In the genomic region with DNA sequence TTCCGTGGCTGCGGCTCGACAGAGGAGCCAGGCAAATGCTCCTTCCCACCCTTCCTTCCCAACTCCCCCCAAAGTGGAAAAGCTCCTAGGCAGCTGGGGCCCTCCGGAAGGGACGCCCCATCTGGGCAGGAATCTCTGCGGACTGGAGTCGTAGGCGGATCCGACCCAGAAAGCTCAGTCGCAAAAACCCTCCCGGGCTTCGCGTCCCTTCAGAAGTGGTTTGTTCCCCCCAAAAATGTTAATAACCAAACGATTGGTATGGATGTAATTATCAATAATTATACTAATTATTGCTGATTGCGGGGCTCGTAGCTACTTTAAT, we compare ENCODE assay signal across 8 cellular contexts. TPM values are rescaled to one million over a fixed set of nuclear protein-coding genes. Genes with fewer than 3 reads are reported as not detected.
DNase-seq lines count a peak whose midpoint lies in the region; ATAC-seq, FAIRE-seq and TF ChIP-seq lines count a peak whose summit lies in the region.

No MANE protein-coding gene starts in this region.

- H3K36me3 ChIP-seq in KMS-11 (ENCODE audit: insufficient read depth): no peaks in the 10 kb centered on the region
- no peaks in the 10 kb centered on the region for H3K36me3 ChIP-seq in small intestine (ENCODE audit: control insufficient read depth in 2 of 2, insufficient read depth in 2 of 2, low read length in 2 of 2)

- H3K36me3 Mint-ChIP-seq in CD14-positive monocyte: peaks cover 9% of the 10 kb centered on the region in 2 donors
- H3K36me3 Mint-ChIP-seq in effector memory CD8-positive, alpha-beta T cell (ENCODE audit: insufficient read depth): peaks cover 23% of the 10 kb centered on the region
- H3K36me3 Mint-ChIP-seq in neural crest cell (ENCODE audit: low read depth): peaks cover 2% of the 10 kb centered on the region

- peak overlapping the region; percentile 79 to 92 for H3K4me3 Mint-ChIP-seq in CD14-positive monocyte
- peak overlapping the region; percentile 87 to 88 for H3K4me3 Mint-ChIP-seq in effector memory CD8-positive, alpha-beta T cell
- H3K4me3 Mint-ChIP-seq in neural crest cell: peak overlapping the region; percentile 85

- 2 to 5% (median 2%) methylated on average over 16 of the region's 16 CpGs for WGBS in small intestine, 3 donors

- H3K4me1 ChIP-seq in KMS-11 (ENCODE audit: low read depth, poor library complexity, severe bottlenecking) (peaks cover 19% of the 10 kb centered on the region), small intestine (ENCODE audit: control insufficient read depth in 2 of 2, insufficient read depth in 1 of 2, low read depth in 1 of 2, low read length in 1 of 2) (peaks cover 2 to 7% of the 10 kb centered on the region in 2 donors), foreskin keratinocyte (peaks cover 7% of the 10 kb centered on the region)

- peak overlapping the region; percentile 32; the same call in 1 of the 2 replicates for H2AFZ ChIP-seq in KMS-11 (ENCODE audit: low read depth)

- ATAC-seq in effector memory CD8-positive, alpha-beta T cell (replicated peaks): no peak
- ATAC-seq in GM18502 (IDR thresholded peaks at IDR 0.05; ENCODE audit: poor library complexity, unreplicated experiment): no peak
- ATAC-seq in foreskin keratinocyte: no peak

- peaks cover 51 to 67% (median 59%) of the 10 kb centered on the region in 3 donors for H3K27me3 Mint-ChIP-seq in CD14-positive monocyte (ENCODE audit: low read depth in 3 of 3)
- peaks cover 45 to 58% of the 10 kb centered on the region in 2 donors for H3K27me3 Mint-ChIP-seq in effector memory CD8-positive, alpha-beta T cell
- H3K27me3 Mint-ChIP-seq in neural crest cell (ENCODE audit: low read depth): peaks cover 90% of the 10 kb centered on the region

- H3K4me1 Mint-ChIP-seq in CD14-positive monocyte (peaks cover 65% of the 10 kb centered on the region), neural crest cell (peaks cover 36% of the 10 kb centered on the region)
- peaks cover 37 to 40% of the 10 kb centered on the region in 2 donors for H3K4me1 Mint-ChIP-seq in effector memory CD8-positive, alpha-beta T cell (ENCODE audit: low read depth in 2 of 2)

- H3K9me3 Mint-ChIP-seq in CD14-positive monocyte (peaks cover 0 to 20% (median 10%) of the 10 kb centered on the region in 7 donors), neural crest cell (no peaks in the 10 kb centered on the region)
- H3K9me3 Mint-ChIP-seq in effector memory CD8-positive, alpha-beta T cell: no peaks in the 10 kb centered on the region

- no peak overlapping the region for H3K9ac ChIP-seq in KMS-11

- FAIRE-seq in small intestine (lab: Jason Lieb, UNC): no peak

- intact Hi-C loops in CD14-positive monocyte (cut with micrococcal nuclease): loop anchor here (10.0 kb wide), 1 partner anchor 311 kb away; a partner anchor contains a TSS

- no peaks in the 10 kb centered on the region for H4K20me1 ChIP-seq in KMS-11 (ENCODE audit: insufficient read depth)

- H3K27ac Mint-ChIP-seq in CD14-positive monocyte (no peak overlapping the region), neural crest cell (ENCODE audit: unreplicated experiment) (no peak overlapping the region)
- H3K27ac Mint-ChIP-seq in effector memory CD8-positive, alpha-beta T cell: peak overlapping the region; percentile 49 to 57

- no peaks in the 10 kb centered on the region for H3K9me3 ChIP-seq in small intestine (ENCODE audit: control insufficient read depth, low read depth)

- H3K27me3 ChIP-seq in KMS-11 (ENCODE audit: insufficient read depth, low read depth) (no peaks in the 10 kb centered on the region; the same call in 1 of the 2 replicates), small intestine (ENCODE audit: control insufficient read depth in 2 of 2, insufficient read depth in 2 of 2, low read length in 2 of 2) (peaks cover 5 to 28% of the 10 kb centered on the region in 2 donors), foreskin keratinocyte (peaks cover 73% of the 10 kb centered on the region)

- H3K79me2 ChIP-seq in KMS-11 (ENCODE audit: insufficient read depth, low read depth): no peaks in the 10 kb centered on the region

- TF ChIP-seq CTCF in CD14-positive monocyte (IDR thresholded peaks at IDR 0.05): no peak
- no peak for TF ChIP-seq CTCF in KMS-11 (conservative IDR thresholded peaks at IDR 0.05; ENCODE audit: low read depth, low read length)
- no peak for TF ChIP-seq CTCF in neural crest cell (conservative IDR thresholded peaks at IDR 0.05)
- TF ChIP-seq CTCF in foreskin keratinocyte (conservative IDR thresholded peaks at IDR 0.05): no peak

- H3K4me3 ChIP-seq in KMS-11 (IDR thresholded peaks at IDR 0.05; ENCODE audit: insufficient read depth, low read depth, low read length) (no peak overlapping the region), small intestine (ENCODE audit: low read depth in 1 of 2, low read length in 2 of 2) (peak overlapping the region in 1 of 2 donors; percentile 40)

- H3K27ac ChIP-seq in KMS-11: no peak overlapping the region
- H3K27ac ChIP-seq in small intestine (ENCODE audit: low read depth in 1 of 2, low read length in 1 of 2): no peak overlapping the region
- H3K27ac ChIP-seq in foreskin keratinocyte: no peak overlapping the region

- peak overlapping the region; percentile 5; the same call in 1 of the 2 replicates for H3K4me2 ChIP-seq in KMS-11

- DNase-seq in CD14-positive monocyte (ENCODE audit: low spot score) (no peak), neural crest cell (ENCODE audit: low read depth, low spot score) (no peak), pons (ENCODE audit: low spot score) (no peak), small intestine (no peak), foreskin keratinocyte (no peak)
- DNase-seq in effector memory CD8-positive, alpha-beta T cell: no peak

RNA-seq across cellular contexts. Expression of a gene that starts 3.8 kb away (rescaled TPM):
- polyA plus RNA-seq in CD14-positive monocyte (not detected), small intestine (not detected), foreskin keratinocyte (not detected in 2 replicates)
- total RNA-seq in neural crest cell (not detected in 2 replicates), foreskin keratinocyte (not detected in 2 replicates)

RNA-seq across cellular contexts. Expression of a gene that starts 10.8 kb away (rescaled TPM):
- polyA plus RNA-seq in CD14-positive monocyte: not detected
- total RNA-seq in neural crest cell: 0.36 and 0.49 TPM in 2 replicates
- under 1 TPM; 0.31 to 0.81 (median 0.45) TPM for polyA plus RNA-seq in small intestine
- not detected in 2 replicates for total RNA-seq in foreskin keratinocyte
- 0.01 TPM in 1 of 2 replicates, not detected in the other for polyA plus RNA-seq in foreskin keratinocyte

Comparison
In these comparisons a context has a peak if more than half of its experiments do, and no peak if none do; other contexts are left out.
1. H3K27ac Mint-ChIP-seq: peak in effector memory CD8-positive, alpha-beta T cell (2 of 2); none in CD14-positive monocyte (0 of 7) and neural crest cell (single experiment).
2. Peak in every context shown above with its lines, with median percentiles within 50 percentile points of each other: H3K4me3 Mint-ChIP-seq.